ENCODE assay signal across 34 cellular contexts in genomic region chr2:103616891-103617290, GRCh38.
"Had no signal": no experiment of that assay in that cellular context is flagged by ENCODE, and none has a peak within 500 bp of the region (broad histone marks: within the 10 kb centered on the region; RNA-seq: fewer than 3 reads in every experiment).

No MANE protein-coding gene starts in this region.

- H3K27me3 ChIP-seq: adrenal gland, body of pancreas, brain microvascular endothelial cell, breast epithelium had no signal

- H3K4me1 Mint-ChIP-seq: activated B cell treated with CpG ODN at 0.5 μM for 24 hours; activated CD4-positive, alpha-beta T cell treated with anti-CD3 and anti-CD28 coated beads, Interleukin-2, amount 10 ng/mL, durations not matched to agents 24 days and 14 days; activated naive CD8-positive, alpha-beta T cell treated with anti-CD3 and anti-CD28 coated beads for 36 hours; activated T-helper 17 cell treated with anti-CD3 and anti-CD28 coated beads, Interleukin-2, amount 50 U/mL, for 72 hours had no signal

- H3K27ac ChIP-seq: adrenal gland, body of pancreas, brain microvascular endothelial cell, breast epithelium, VCaP had no signal

- H3K4me3 Mint-ChIP-seq: activated B cell treated with CpG ODN at 0.5 μM for 24 hours; activated CD4-positive, alpha-beta memory T cell treated with anti-CD3 and anti-CD28 coated beads for 36 hours; activated CD4-positive, alpha-beta T cell treated with anti-CD3 and anti-CD28 coated beads, Interleukin-2, amount 10 ng/mL, durations not matched to agents 24 days and 14 days; activated CD8-positive, alpha-beta T cell treated with anti-CD3 and anti-CD28 coated beads for 36 hours; activated naive CD4-positive, alpha-beta T cell treated with anti-CD3 and anti-CD28 coated beads for 36 hours; activated naive CD8-positive, alpha-beta T cell treated with anti-CD3 and anti-CD28 coated beads for 36 hours; activated T-cell treated with anti-CD3 and anti-CD28 coated beads, Interleukin-2, amount 50 U/mL, for 4 hours; activated T-cell treated with anti-CD3 and anti-CD28 coated beads, Interleukin-2, amount 50 U/mL, for 72 hours; activated T-helper 1 cell treated with anti-CD3 and anti-CD28 coated beads, Interleukin-12 subunit alpha, Interleukin-12 subunit beta, Interleukin-2, Interleukin-4 antibody, amounts not matched to agents 30 ng/mL and 10 ng/mL and 1 ng/mL, durations not matched to agents 14 hours and 24 hours and 36 hours; activated T-helper 17 cell treated with anti-CD3 and anti-CD28 coated beads, Interleukin-2, amount 50 U/mL, for 72 hours; T-helper 1 cell treated with Interleukin-12 subunit alpha and Interleukin-12 subunit beta and Interleukin-4 antibody, amounts not matched to agents 30 μg/mL and 1 μg/mL, for 36 hours; T-helper 2 cell treated with Interferon-gamma antibody and Interleukin-4, amounts not matched to agents 5 μg/mL and 100 μg/mL, for 36 hours had no signal

- H3K36me3 Mint-ChIP-seq: activated CD4-positive, alpha-beta memory T cell treated with anti-CD3 and anti-CD28 coated beads for 36 hours; activated naive CD4-positive, alpha-beta T cell treated with anti-CD3 and anti-CD28 coated beads, Interleukin-2, amount 50 U/mL, for 72 hours; activated naive CD8-positive, alpha-beta T cell treated with anti-CD3 and anti-CD28 coated beads for 36 hours had no signal

- H3K27me3 Mint-ChIP-seq: activated B cell treated with CpG ODN at 0.5 μM for 24 hours; activated CD4-positive, alpha-beta memory T cell treated with anti-CD3 and anti-CD28 coated beads for 36 hours; activated CD4-positive, alpha-beta T cell treated with anti-CD3 and anti-CD28 coated beads, Interleukin-2, amount 10 ng/mL, durations not matched to agents 24 days and 14 days; activated CD8-positive, alpha-beta T cell treated with anti-CD3 and anti-CD28 coated beads for 36 hours; activated naive CD8-positive, alpha-beta T cell treated with anti-CD3 and anti-CD28 coated beads for 36 hours; activated T-helper 17 cell treated with anti-CD3 and anti-CD28 coated beads, Interleukin-2, amount 50 U/mL, for 72 hours had no signal

- H3K4me1 ChIP-seq: adrenal gland, body of pancreas, breast epithelium had no signal

- DNase-seq: activated B cell treated with CpG ODN at 0.5 μM for 24 hours; activated CD4-positive, alpha-beta memory T cell treated with anti-CD3 and anti-CD28 coated beads for 36 hours; activated CD4-positive, alpha-beta T cell treated with anti-CD3 and anti-CD28 coated beads for 4 hours; activated CD4-positive, alpha-beta T cell treated with anti-CD3 and anti-CD28 coated beads, Interleukin-2, amount 10 ng/mL, durations not matched to agents 24 days and 14 days; activated CD4-positive, alpha-beta T cell treated with anti-CD3 and anti-CD28 coated beads, Interleukin-2, amount 50 U/mL, for 1 hour; activated CD4-positive, alpha-beta T cell treated with anti-CD3 and anti-CD28 coated beads, Interleukin-2, amount 50 U/mL, for 4 hours; activated CD4-positive, CD25-positive, alpha-beta regulatory T cell treated with anti-CD3 and anti-CD28 coated beads, Interleukin-2, amount 50 U/mL, for 72 hours; activated CD8-positive, alpha-beta memory T cell treated with anti-CD3 and anti-CD28 coated beads, Interleukin-2, amount 50 U/mL, for 4 hours; activated CD8-positive, alpha-beta T cell treated with anti-CD3 and anti-CD28 coated beads for 36 hours; activated effector memory CD4-positive, alpha-beta T cell treated with anti-CD3 and anti-CD28 coated beads, Interleukin-2, amount 50 U/mL, for 16 hours; activated gamma-delta T cell treated with Interleukin-2 at 50 U/mL for 16 hours; activated naive CD4-positive, alpha-beta T cell; activated naive CD4-positive, alpha-beta T cell treated with anti-CD3 and anti-CD28 coated beads for 36 hours; activated naive CD4-positive, alpha-beta T cell treated with anti-CD3 and anti-CD28 coated beads, Interleukin-2, amount 50 U/mL, for 16 hours; activated naive CD8-positive, alpha-beta T cell treated with anti-CD3 and anti-CD28 coated beads for 36 hours; activated T-cell treated with anti-CD3 and anti-CD28 coated beads for 4 hours; activated T-cell treated with anti-CD3 and anti-CD28 coated beads, Interleukin-2, amount 50 U/mL, for 1 hour; activated T-cell treated with anti-CD3 and anti-CD28 coated beads, Interleukin-2, amount 50 U/mL, for 4 hours; activated T-cell treated with anti-CD3 and anti-CD28 coated beads, Interleukin-2, amount 50 U/mL, for 72 hours; adrenal gland; amniotic stem cell; body of pancreas; brain microvascular endothelial cell; central memory CD4-positive, alpha-beta T cell; T-helper 1 cell; T-helper 2 cell; T-helper 9 cell had no signal

- H3K27ac Mint-ChIP-seq: activated B cell treated with CpG ODN at 0.5 μM for 24 hours; activated CD4-positive, alpha-beta memory T cell treated with anti-CD3 and anti-CD28 coated beads for 36 hours; activated CD4-positive, alpha-beta T cell treated with anti-CD3 and anti-CD28 coated beads, Interleukin-2, amount 10 ng/mL, durations not matched to agents 24 days and 14 days; activated CD8-positive, alpha-beta T cell treated with anti-CD3 and anti-CD28 coated beads for 36 hours; activated naive CD4-positive, alpha-beta T cell treated with anti-CD3 and anti-CD28 coated beads for 36 hours; activated naive CD4-positive, alpha-beta T cell treated with anti-CD3 and anti-CD28 coated beads, Interleukin-2, amount 50 U/mL, for 72 hours; activated naive CD8-positive, alpha-beta T cell treated with anti-CD3 and anti-CD28 coated beads for 36 hours; activated T-cell treated with anti-CD3 and anti-CD28 coated beads, Interleukin-2, amount 50 U/mL, for 72 hours; activated T-helper 1 cell treated with anti-CD3 and anti-CD28 coated beads, Interleukin-12 subunit alpha, Interleukin-12 subunit beta, Interleukin-2, Interleukin-4 antibody, amounts not matched to agents 30 ng/mL and 10 ng/mL and 1 ng/mL, durations not matched to agents 14 hours and 24 hours and 36 hours; activated T-helper 17 cell treated with anti-CD3 and anti-CD28 coated beads, Interleukin-2, amount 50 U/mL, for 72 hours; T-helper 1 cell treated with Interleukin-12 subunit alpha and Interleukin-12 subunit beta and Interleukin-4 antibody, amounts not matched to agents 30 μg/mL and 1 μg/mL, for 36 hours; T-helper 2 cell treated with Interferon-gamma antibody and Interleukin-4, amounts not matched to agents 5 μg/mL and 100 μg/mL, for 36 hours had no signal

- H3K36me3 ChIP-seq: adrenal gland, brain microvascular endothelial cell, breast epithelium had no signal

- H3K4me3 ChIP-seq: adrenal gland, body of pancreas, breast epithelium had no signal

- ATAC-seq: activated CD8-positive, alpha-beta T cell treated with anti-CD3 and anti-CD28 coated beads for 36 hours; activated naive CD4-positive, alpha-beta T cell treated with anti-CD3 and anti-CD28 coated beads, Interleukin-2, amount 50 U/mL, for 72 hours; activated T-cell treated with anti-CD3 and anti-CD28 coated beads, Interleukin-2, amount 50 U/mL, for 4 hours; activated T-cell treated with anti-CD3 and anti-CD28 coated beads, Interleukin-2, amount 50 U/mL, for 72 hours; activated T-helper 17 cell treated with anti-CD3 and anti-CD28 coated beads, Interleukin-2, amount 50 U/mL, for 72 hours; body of pancreas had no signal
